Comparison of ENCODE assay signal across 20 cellular contexts in genomic region chr20:50850721-50851286, GRCh38. TPM values are rescaled to one million over a fixed set of nuclear protein-coding genes. Genes with fewer than 3 reads are reported as not detected.
DNase-seq lines count a peak whose midpoint lies in the region; ATAC-seq and TF ChIP-seq lines count a peak whose summit lies in the region.
"Had no signal": no experiment of that assay in that cellular context is flagged by ENCODE, and none has a peak within 500 bp of the region (broad histone marks: within the 10 kb centered on the region; RNA-seq: fewer than 3 reads in every experiment).

No MANE protein-coding gene starts in this region.

- intact Hi-C loops in activated B cell treated with CpG ODN at 0.5 μM for 24 hours (cut with micrococcal nuclease), result no loop called here

- H3K27ac ChIP-seq in BLaER1, result peak overlapping the region; percentile 84
- no peak overlapping the region for H3K27ac ChIP-seq in HEK293 (ENCODE audit: extremely low read depth, low read depth, low read length)
- H3K27ac ChIP-seq: gastrocnemius medialis, upper lobe of right lung had no signal

- CTCF ChIA-PET in HEK293 (lab: Yijun Ruan, JAX), result no interaction called here
- CTCF ChIA-PET in activated B cell treated with CpG ODN at 0.5 μM for 24 hours (lab: Charles Lee), result no interaction called here

- H3K27me3 Mint-ChIP-seq in activated B cell treated with CpG ODN at 0.5 μM for 24 hours (no peaks in the 10 kb centered on the region), memory B cell (no peaks in the 10 kb centered on the region)

- H3K36me3 Mint-ChIP-seq in activated B cell treated with CpG ODN at 0.5 μM for 24 hours (ENCODE audit: low read depth), result peaks cover 60% of the 10 kb centered on the region
- H3K36me3 Mint-ChIP-seq in memory B cell, result peaks cover 12% of the 10 kb centered on the region

- POLR2A ChIA-PET in HEK293 (lab: Yijun Ruan, JAX), result no interaction called here
- POLR2A ChIA-PET in activated B cell treated with CpG ODN at 0.5 μM for 24 hours (lab: Charles Lee), result interaction anchor here (1.0 kb wide), 1 partner anchor 80 kb away, joined by 3 read pairs; the partner anchor contains the start of gene ADNP

- H4K20me1 ChIP-seq in BLaER1, result peaks cover 25% of the 10 kb centered on the region; the same call in 1 of the 2 replicates

- peak overlapping the region; percentile 62 for H3K27ac Mint-ChIP-seq in activated B cell treated with CpG ODN at 0.5 μM for 24 hours
- H3K27ac Mint-ChIP-seq in memory B cell, result peak overlapping the region; percentile 70

- H3K36me3 ChIP-seq in BLaER1 (peaks cover 79% of the 10 kb centered on the region), HEK293 (ENCODE audit: control insufficient read depth in 2 of 2, insufficient read depth in 1 of 2, low read length in 2 of 2) (peaks cover 0 to 3% of the 10 kb centered on the region in 2 experiments; a peak in 1 of 3 replicates)
- H3K36me3 ChIP-seq: gastrocnemius medialis, upper lobe of right lung had no signal

- H3K4me3 ChIP-seq in BLaER1 (no peak overlapping the region), HEK293 (ENCODE audit: low read depth, low read length) (no peak overlapping the region)
- H3K4me3 ChIP-seq: gastrocnemius medialis, upper lobe of right lung had no signal

- H3K4me1 Mint-ChIP-seq in activated B cell treated with CpG ODN at 0.5 μM for 24 hours, result peaks cover 31% of the 10 kb centered on the region
- peaks cover 23% of the 10 kb centered on the region for H3K4me1 Mint-ChIP-seq in memory B cell

- peak overlapping the region; percentile 10; the same call in 1 of the 2 replicates for H3K9ac ChIP-seq in BLaER1

- H3K9me3 Mint-ChIP-seq in activated B cell treated with CpG ODN at 0.5 μM for 24 hours (no peaks in the 10 kb centered on the region), memory B cell (no peaks in the 10 kb centered on the region)

- DNase-seq in activated B cell treated with CpG ODN at 0.5 μM for 24 hours, result no peak
- no peak for DNase-seq in memory B cell (ENCODE audit: low spot score in 2 of 2)
- DNase-seq in NCI-H2107 treated with DMSO at 0.1 percent for 48 hours (lab: John Stamatoyannopoulos, UW; ENCODE audit: unreplicated experiment), result no peak
- no peak for DNase-seq in SK-N-DZ (ENCODE audit: low spot score)
- DNase-seq: activated CD4-positive, CD25-positive, alpha-beta regulatory T cell; activated T-cell treated with anti-CD3 and anti-CD28 coated beads for 4 hours; AML-193; DMS53; gastrocnemius medialis; GOT3; NCI-H1105; NCI-H345; OCI-M1; stimulated activated CD4-positive, alpha-beta T cell treated with anti-CD3 and anti-CD28 coated beads, Interleukin-4, amount 100 ng/mL, for 4 hours; SW 1271; upper lobe of right lung had no signal

- no peaks in the 10 kb centered on the region for H3K27me3 ChIP-seq in BLaER1
- H3K27me3 ChIP-seq: gastrocnemius medialis, upper lobe of right lung had no signal

- no peak for ATAC-seq in activated B cell treated with CpG ODN at 0.5 μM for 24 hours (ENCODE audit: low read depth)
- ATAC-seq in memory B cell (ENCODE audit: low read depth), result no peak
- ATAC-seq in GM19395 (IDR thresholded peaks at IDR 0.05; ENCODE audit: unreplicated experiment), result no peak
- no peak for ATAC-seq in GM19023 (IDR thresholded peaks at IDR 0.05; ENCODE audit: unreplicated experiment)
- ATAC-seq: gastrocnemius medialis, upper lobe of right lung had no signal

- H3K9me3 ChIP-seq in BLaER1 (no peaks in the 10 kb centered on the region), HEK293 (ENCODE audit: control insufficient read depth, insufficient read depth, low read depth, low read length) (no peaks in the 10 kb centered on the region)
- H3K9me3 ChIP-seq: gastrocnemius medialis, upper lobe of right lung had no signal

- TF ChIP-seq CTCF in HEK293 (tag by site-specific recombination; IDR thresholded peaks at IDR 0.05) (no peak), activated B cell treated with CpG ODN at 0.5 μM for 24 hours (IDR thresholded peaks at IDR 0.05) (no peak)

- H3K4me3 Mint-ChIP-seq in activated B cell treated with CpG ODN at 0.5 μM for 24 hours (no peak overlapping the region), memory B cell (no peak overlapping the region)

- H3K4me2 ChIP-seq in BLaER1, result peak overlapping the region; percentile 44

- H3K4me1 ChIP-seq in BLaER1 (peaks cover 58% of the 10 kb centered on the region), HEK293 (ENCODE audit: control insufficient read depth, insufficient read depth, low read length) (no peaks in the 10 kb centered on the region)

TF ChIP-seq in HEK293, 187 proteins besides CTCF, POLR2A, EP300 and RAD21 (continues in another document):
- no peak for TF ChIP-seq KLF17 (tag by site-specific recombination; IDR thresholded peaks at IDR 0.05)
- TF ChIP-seq ZNF19 (tag by site-specific recombination; IDR thresholded peaks at IDR 0.05; ENCODE audit: low read depth), result no peak
- TF ChIP-seq KLF1 (tag by site-specific recombination; IDR thresholded peaks at IDR 0.05), result peak; percentile 57; the same call in 1 of the 2 replicates
- no peak for TF ChIP-seq ZNF341 (tag by site-specific recombination; IDR thresholded peaks at IDR 0.05; ENCODE audit: low read depth)
- no peak for TF ChIP-seq ZNF202 (tag by site-specific recombination; IDR thresholded peaks at IDR 0.05; ENCODE audit: borderline replicate concordance)
- TF ChIP-seq GLIS1 (tag by site-specific recombination; IDR thresholded peaks at IDR 0.05), result peak; percentile 25; the same call in 1 of the 2 replicates
- no peak for TF ChIP-seq ZNF580 (tag by site-specific recombination; IDR thresholded peaks at IDR 0.05)
- no peak for TF ChIP-seq ZNF510 (tag by site-specific recombination; IDR thresholded peaks at IDR 0.05; ENCODE audit: insufficient replicate concordance)
- no peak for TF ChIP-seq YY1 (tag by site-specific recombination; IDR thresholded peaks at IDR 0.05)
- TF ChIP-seq ZFP3 (tag by site-specific recombination; IDR thresholded peaks at IDR 0.05; ENCODE audit: low read depth), result no peak
- TF ChIP-seq SCRT2 (tag by site-specific recombination; IDR thresholded peaks at IDR 0.05), result no peak
- TF ChIP-seq ZNF449 (tag by site-specific recombination; IDR thresholded peaks at IDR 0.05), result no peak
- peak; percentile 51; the same call in 1 of the 2 replicates for TF ChIP-seq ZNF664 (tag by site-specific recombination; IDR thresholded peaks at IDR 0.05)
- TF ChIP-seq EGR2 (tag by site-specific recombination; IDR thresholded peaks at IDR 0.05; ENCODE audit: low read depth), result no peak

RNA-seq across cellular contexts. Expression of gene BCAS4, which starts 55.9 kb away (rescaled TPM):
- 43.2 and 46.7 TPM in 2 replicates for total RNA-seq in activated B cell treated with CpG ODN at 0.5 μM for 24 hours
- 18.4 and 26.0 TPM in 2 replicates for polyA plus RNA-seq in SK-N-DZ (2014; cell fraction: cytosol; rRNA removed)
- polyA plus RNA-seq in SK-N-DZ (2014; cell fraction: nucleus; rRNA removed), result 28.8 and 32.0 TPM in 2 replicates
